Comparison of ENCODE assay signal across 38 cellular contexts in the genomic region with DNA sequence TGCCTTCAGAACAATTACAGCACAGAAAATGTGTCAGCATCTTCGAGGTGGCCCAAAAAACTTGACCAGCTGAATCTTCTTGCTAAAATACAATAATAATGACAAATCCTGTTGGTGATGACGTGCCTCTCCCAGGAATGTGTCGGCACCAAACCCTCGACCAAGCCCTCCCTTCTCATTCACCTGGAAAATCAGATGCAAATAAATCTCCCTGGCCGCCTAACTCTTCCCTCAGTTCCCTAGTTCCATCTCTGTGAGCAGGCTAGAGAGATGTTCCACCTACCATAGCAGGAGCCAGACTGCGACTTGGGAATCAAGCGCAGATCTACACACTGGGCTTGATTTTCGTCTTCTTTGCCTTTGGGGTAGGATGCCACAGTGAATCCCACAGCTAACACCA. TPM values are rescaled to one million over a fixed set of nuclear protein-coding genes. Genes with fewer than 3 reads are reported as not detected.
"Had no signal": no experiment of that assay in that cellular context is flagged by ENCODE, and none has a peak within 500 bp of the region (broad histone marks: within the 10 kb centered on the region; RNA-seq: fewer than 3 reads in every experiment).

No MANE protein-coding gene starts in this region.

- H3K36me3 Mint-ChIP-seq: naive thymus-derived CD8-positive, alpha-beta T cell; stimulated activated memory B cell treated with anti-CD40 and anti-IgM and Interleukin-4, amounts not matched to agents 10 μg/mL and 1 μg/mL and 100 μg/mL, for 72 hours had no signal

- ATAC-seq: gastroesophageal sphincter; left lobe of liver; lower lobe of right lung; naive thymus-derived CD8-positive, alpha-beta T cell; stimulated activated memory B cell treated with anti-CD40 and anti-IgM and Interleukin-4, amounts not matched to agents 10 μg/mL and 1 μg/mL and 100 μg/mL, for 72 hours had no signal

- H3K4me1 Mint-ChIP-seq: neural crest cell; stimulated activated memory B cell treated with anti-CD40 and anti-IgM and Interleukin-4, amounts not matched to agents 10 μg/mL and 1 μg/mL and 100 μg/mL, for 72 hours had no signal

- H3K27me3 ChIP-seq: colonic mucosa, gastroesophageal sphincter, right atrium auricular region, stomach, tibial nerve had no signal

- DNase-seq: activated CD4-positive, alpha-beta T cell treated with anti-CD3 and anti-CD28 coated beads for 4 hours; activated CD4-positive, alpha-beta T cell treated with anti-CD3 and anti-CD28 coated beads, Interleukin-2, amount 50 U/mL, for 4 hours; activated CD8-positive, alpha-beta memory T cell treated with anti-CD3 and anti-CD28 coated beads, Interleukin-2, amount 50 U/mL, for 4 hours; activated gamma-delta T cell; activated naive CD4-positive, alpha-beta T cell treated with anti-CD3 and anti-CD28 coated beads, Interleukin-2, amount 50 U/mL, for 16 hours; activated T-cell treated with anti-CD3 and anti-CD28 coated beads, Interleukin-2, amount 50 U/mL, for 1 hour; amygdala; cerebellar nuclear complex; colonic mucosa; dorsolateral prefrontal cortex; effector memory CD4-positive, alpha-beta T cell; head of caudate nucleus; hippocampal formation; immature natural killer cell; lower lobe of right lung; mesenchymal stem cell; naive thymus-derived CD8-positive, alpha-beta T cell; nucleus accumbens; stimulated activated CD4-positive, alpha-beta T cell treated with anti-CD3 and anti-CD28 coated beads, Interleukin-1b, Interleukin-23, amount 100 ng/mL, for 48 hours; stimulated activated CD4-positive, alpha-beta T cell treated with anti-CD3 and anti-CD28 coated beads, Interleukin-4, amount 100 ng/mL, for 4 hours; stimulated activated CD8-positive, alpha-beta memory T cell treated with anti-CD3 and anti-CD28 coated beads, Interleukin-4, amount 100 ng/mL, for 48 hours; stomach had no signal

- H3K4me3 ChIP-seq: colonic mucosa, dorsolateral prefrontal cortex, gastroesophageal sphincter, lower lobe of right lung, right atrium auricular region, smooth muscle cell, stomach, tibial nerve had no signal

- H3K36me3 ChIP-seq: colonic mucosa, gastroesophageal sphincter, lower lobe of right lung, right atrium auricular region, stomach, tibial nerve had no signal

- H3K9me3 Mint-ChIP-seq: immature natural killer cell had no signal

- H3K27ac ChIP-seq: colonic mucosa, gastroesophageal sphincter, lower lobe of right lung, parathyroid adenoma, right atrium auricular region, stomach, tibial nerve, VCaP had no signal

- H3K27ac Mint-ChIP-seq: immature natural killer cell; stimulated activated memory B cell treated with anti-CD40 and anti-IgM and Interleukin-4, amounts not matched to agents 10 μg/mL and 1 μg/mL and 100 μg/mL, for 72 hours had no signal

- H3K27me3 Mint-ChIP-seq: naive thymus-derived CD8-positive, alpha-beta T cell had no signal

- H2AFZ ChIP-seq: parathyroid adenoma had no signal

- H3K4me3 Mint-ChIP-seq: immature natural killer cell; naive thymus-derived CD8-positive, alpha-beta T cell; neural crest cell; stimulated activated memory B cell treated with anti-CD40 and anti-IgM and Interleukin-4, amounts not matched to agents 10 μg/mL and 1 μg/mL and 100 μg/mL, for 72 hours had no signal

- H3K79me2 ChIP-seq: parathyroid adenoma had no signal

- H3K4me2 ChIP-seq: smooth muscle cell had no signal

- H3K9me3 ChIP-seq: colonic mucosa, gastroesophageal sphincter, lower lobe of right lung, right atrium auricular region, stomach, tibial nerve had no signal

- FAIRE-seq: bronchial epithelial cell had no signal

- H3K4me1 ChIP-seq: colonic mucosa, gastroesophageal sphincter, lower lobe of right lung, parathyroid adenoma, right atrium auricular region, stomach, tibial nerve had no signal

RNA-seq across cellular contexts. Expression of gene PRSS1, which starts 4.1 kb away (rescaled TPM):
- total RNA-seq: activated CD8-positive, alpha-beta memory T cell treated with anti-CD3 and anti-CD28 coated beads for 36 hours; dorsolateral prefrontal cortex; epithelial cell of proximal tubule; lower lobe of right lung; naive thymus-derived CD8-positive, alpha-beta T cell; neural crest cell; pulmonary artery endothelial cell; right atrium auricular region; smooth muscle cell; T-helper 1 cell treated with Interleukin-12 subunit alpha and Interleukin-12 subunit beta and Interleukin-4 antibody, amounts not matched to agents 30 ng/mL and 1 ng/mL, for 36 hours; urinary bladder had no signal
- polyA plus RNA-seq: naive thymus-derived CD8-positive, alpha-beta T cell; smooth muscle cell had no signal

RNA-seq across cellular contexts. Expression of gene PRSS2, which starts 17.4 kb away (rescaled TPM):
- total RNA-seq: activated CD8-positive, alpha-beta memory T cell treated with anti-CD3 and anti-CD28 coated beads for 36 hours; bronchial epithelial cell; dorsolateral prefrontal cortex; epithelial cell of proximal tubule; gastroesophageal sphincter; kidney epithelial cell; lower lobe of right lung; naive thymus-derived CD8-positive, alpha-beta T cell; neural crest cell; pulmonary artery endothelial cell; smooth muscle cell; T-helper 1 cell treated with Interleukin-12 subunit alpha and Interleukin-12 subunit beta and Interleukin-4 antibody, amounts not matched to agents 30 ng/mL and 1 ng/mL, for 36 hours; urinary bladder had no signal
- polyA plus RNA-seq: immature natural killer cell; naive thymus-derived CD8-positive, alpha-beta T cell; smooth muscle cell had no signal
